In genomic region chr19:10403137-10404021, GRCh38 we compare ENCODE assay signal across 1 cellular context.
TF ChIP-seq lines count a peak whose summit lies in the region.

Gene CDC37, minus strand, starts transcription at chr19:10403542. Its CDS starts 63 bp downstream, at chr19:10403479.

TF ChIP-seq in HepG2, 621 proteins besides CTCF, POLR2A, EP300 and RAD21 (continued from another document and continues in another):
- TF ChIP-seq SNAI1 (CRISPR knock-in tag; IDR thresholded peaks at IDR 0.05; ENCODE audit: borderline replicate concordance) (0 out of 2 replicates have a peak, but pooled peaks have one; percentile 27), ZNF260 (CRISPR knock-in tag; IDR thresholded peaks at IDR 0.05; ENCODE audit: borderline replicate concordance, low read depth) (no peak), ZNF484 (CRISPR knock-in tag; IDR thresholded peaks at IDR 0.05; ENCODE audit: borderline replicate concordance, low read depth) (0 out of 2 replicates have a peak, but pooled peaks have one; percentile 39), PAF1 (CRISPR knock-in tag; IDR thresholded peaks at IDR 0.05) (no peak), ZNF660 (CRISPR knock-in tag; IDR thresholded peaks at IDR 0.05; ENCODE audit: borderline replicate concordance, low read depth) (no peak), ZC3H13 (CRISPR knock-in tag; IDR thresholded peaks at IDR 0.05) (no peak), TRIM24 (CRISPR knock-in tag; IDR thresholded peaks at IDR 0.05) (no peak), HINFP (CRISPR knock-in tag; IDR thresholded peaks at IDR 0.05; ENCODE audit: low read depth) (no peak), RNF219 (CRISPR knock-in tag; IDR thresholded peaks at IDR 0.05) (no peak), BHLHE40 (IDR thresholded peaks at IDR 0.05; ENCODE audit: low read length) (no peak), ELF1 (CRISPR knock-in tag; IDR thresholded peaks at IDR 0.05) (peak; percentile 80), MIER3 (CRISPR knock-in tag; IDR thresholded peaks at IDR 0.05; ENCODE audit: borderline replicate concordance) (no peak; the same call in 1 of the 2 replicates), KDM5B (CRISPR knock-in tag; IDR thresholded peaks at IDR 0.05; ENCODE audit: borderline replicate concordance) (peak; percentile 47; the same call in 1 of the 2 replicates), NR2F2 (IDR thresholded peaks at IDR 0.05; ENCODE audit: borderline replicate concordance, low read depth) (no peak; the same call in 1 of the 2 replicates), MED1 (CRISPR knock-in tag; IDR thresholded peaks at IDR 0.05) (peak; percentile 57), PHF20 (CRISPR knock-in tag; IDR thresholded peaks at IDR 0.05) (peak; percentile 82), HOXA7 (CRISPR knock-in tag; IDR thresholded peaks at IDR 0.05) (no peak), MEIS1 (CRISPR knock-in tag; IDR thresholded peaks at IDR 0.05; ENCODE audit: borderline replicate concordance) (peak; percentile 68; the same call in 1 of the 2 replicates), RFXANK (CRISPR knock-in tag; IDR thresholded peaks at IDR 0.05) (no peak), SETDB1 (CRISPR knock-in tag; IDR thresholded peaks at IDR 0.05; ENCODE audit: borderline replicate concordance) (no peak), MXI1 (IDR thresholded peaks at IDR 0.05; ENCODE audit: borderline replicate concordance, low read depth, low read length) (peak; percentile 90; the same call in 2 of the 3 replicates), FOXP1 (IDR thresholded peaks at IDR 0.05) (no peak), FOXP1 (CRISPR knock-in tag; IDR thresholded peaks at IDR 0.05) (no peak), ZNF773 (CRISPR knock-in tag; IDR thresholded peaks at IDR 0.05; ENCODE audit: borderline replicate concordance) (peak; percentile 47; the same call in 1 of the 2 replicates), GABPA (IDR thresholded peaks at IDR 0.05; ENCODE audit: low read depth, low read length) (peak; percentile 95), GABPA (CRISPR knock-in tag; IDR thresholded peaks at IDR 0.05; ENCODE audit: low read depth) (peak; percentile 94), NFIB (CRISPR knock-in tag; IDR thresholded peaks at IDR 0.05; ENCODE audit: borderline replicate concordance) (no peak), ZNF710 (CRISPR knock-in tag; IDR thresholded peaks at IDR 0.05; ENCODE audit: borderline replicate concordance) (0 out of 2 replicates have a peak, but pooled peaks have one; percentile 35), FOSL1 (CRISPR knock-in tag; IDR thresholded peaks at IDR 0.05; ENCODE audit: borderline replicate concordance) (no peak), MYNN (CRISPR knock-in tag; IDR thresholded peaks at IDR 0.05; ENCODE audit: low read depth) (0 out of 2 replicates have a peak, but pooled peaks have one; percentile 64), CBX1 (IDR thresholded peaks at IDR 0.05; ENCODE audit: low read depth) (no peak), TRIM22 (IDR thresholded peaks at IDR 0.05) (no peak), ZNF34 (CRISPR knock-in tag; IDR thresholded peaks at IDR 0.05; ENCODE audit: borderline replicate concordance) (no peak), ZBTB7A (CRISPR knock-in tag; IDR thresholded peaks at IDR 0.05) (no peak), HHEX (CRISPR knock-in tag; IDR thresholded peaks at IDR 0.05) (no peak), HNRNPH1 (optimal IDR thresholded peaks at IDR 0.05; ENCODE audit: low read depth, low read length) (no peak)
- TF ChIP-seq, protein P1, sequence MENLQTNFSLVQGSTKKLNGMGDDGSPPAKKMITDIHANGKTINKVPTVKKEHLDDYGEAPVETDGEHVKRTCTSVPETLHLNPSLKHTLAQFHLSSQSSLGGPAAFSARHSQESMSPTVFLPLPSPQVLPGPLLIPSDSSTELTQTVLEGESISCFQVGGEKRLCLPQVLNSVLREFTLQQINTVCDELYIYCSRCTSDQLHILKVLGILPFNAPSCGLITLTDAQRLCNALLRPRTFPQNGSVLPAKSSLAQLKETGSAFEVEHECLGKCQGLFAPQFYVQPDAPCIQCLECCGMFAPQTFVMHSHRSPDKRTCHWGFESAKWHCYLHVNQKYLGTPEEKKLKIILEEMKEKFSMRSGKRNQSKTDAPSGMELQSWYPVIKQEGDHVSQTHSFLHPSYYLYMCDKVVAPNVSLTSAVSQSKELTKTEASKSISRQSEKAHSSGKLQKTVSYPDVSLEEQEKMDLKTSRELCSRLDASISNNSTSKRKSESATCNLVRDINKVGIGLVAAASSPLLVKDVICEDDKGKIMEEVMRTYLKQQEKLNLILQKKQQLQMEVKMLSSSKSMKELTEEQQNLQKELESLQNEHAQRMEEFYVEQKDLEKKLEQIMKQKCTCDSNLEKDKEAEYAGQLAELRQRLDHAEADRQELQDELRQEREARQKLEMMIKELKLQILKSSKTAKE (CRISPR knock-in tag; IDR thresholded peaks at IDR 0.05; ENCODE audit: borderline replicate concordance), result no peak
- TF ChIP-seq, protein P2, sequence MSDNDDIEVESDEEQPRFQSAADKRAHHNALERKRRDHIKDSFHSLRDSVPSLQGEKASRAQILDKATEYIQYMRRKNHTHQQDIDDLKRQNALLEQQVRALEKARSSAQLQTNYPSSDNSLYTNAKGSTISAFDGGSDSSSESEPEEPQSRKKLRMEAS (IDR thresholded peaks at IDR 0.05), result peak; percentile 64
- TF ChIP-seq, protein P3, sequence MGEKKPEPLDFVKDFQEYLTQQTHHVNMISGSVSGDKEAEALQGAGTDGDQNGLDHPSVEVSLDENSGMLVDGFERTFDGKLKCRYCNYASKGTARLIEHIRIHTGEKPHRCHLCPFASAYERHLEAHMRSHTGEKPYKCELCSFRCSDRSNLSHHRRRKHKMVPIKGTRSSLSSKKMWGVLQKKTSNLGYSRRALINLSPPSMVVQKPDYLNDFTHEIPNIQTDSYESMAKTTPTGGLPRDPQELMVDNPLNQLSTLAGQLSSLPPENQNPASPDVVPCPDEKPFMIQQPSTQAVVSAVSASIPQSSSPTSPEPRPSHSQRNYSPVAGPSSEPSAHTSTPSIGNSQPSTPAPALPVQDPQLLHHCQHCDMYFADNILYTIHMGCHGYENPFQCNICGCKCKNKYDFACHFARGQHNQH (CRISPR knock-in tag; IDR thresholded peaks at IDR 0.05), result 0 out of 2 replicates have a peak, but pooled peaks have one; percentile 33
- TF ChIP-seq, protein P4, sequence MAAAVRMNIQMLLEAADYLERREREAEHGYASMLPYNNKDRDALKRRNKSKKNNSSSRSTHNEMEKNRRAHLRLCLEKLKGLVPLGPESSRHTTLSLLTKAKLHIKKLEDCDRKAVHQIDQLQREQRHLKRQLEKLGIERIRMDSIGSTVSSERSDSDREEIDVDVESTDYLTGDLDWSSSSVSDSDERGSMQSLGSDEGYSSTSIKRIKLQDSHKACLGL (CRISPR knock-in tag; IDR thresholded peaks at IDR 0.05), result peak; percentile 53
- TF ChIP-seq, protein P5, sequence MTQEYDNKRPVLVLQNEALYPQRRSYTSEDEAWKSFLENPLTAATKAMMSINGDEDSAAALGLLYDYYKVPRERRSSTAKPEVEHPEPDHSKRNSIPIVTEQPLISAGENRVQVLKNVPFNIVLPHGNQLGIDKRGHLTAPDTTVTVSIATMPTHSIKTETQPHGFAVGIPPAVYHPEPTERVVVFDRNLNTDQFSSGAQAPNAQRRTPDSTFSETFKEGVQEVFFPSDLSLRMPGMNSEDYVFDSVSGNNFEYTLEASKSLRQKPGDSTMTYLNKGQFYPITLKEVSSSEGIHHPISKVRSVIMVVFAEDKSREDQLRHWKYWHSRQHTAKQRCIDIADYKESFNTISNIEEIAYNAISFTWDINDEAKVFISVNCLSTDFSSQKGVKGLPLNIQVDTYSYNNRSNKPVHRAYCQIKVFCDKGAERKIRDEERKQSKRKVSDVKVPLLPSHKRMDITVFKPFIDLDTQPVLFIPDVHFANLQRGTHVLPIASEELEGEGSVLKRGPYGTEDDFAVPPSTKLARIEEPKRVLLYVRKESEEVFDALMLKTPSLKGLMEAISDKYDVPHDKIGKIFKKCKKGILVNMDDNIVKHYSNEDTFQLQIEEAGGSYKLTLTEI (CRISPR knock-in tag; conservative IDR thresholded peaks at IDR 0.05), result no peak
- TF ChIP-seq, protein P6, sequence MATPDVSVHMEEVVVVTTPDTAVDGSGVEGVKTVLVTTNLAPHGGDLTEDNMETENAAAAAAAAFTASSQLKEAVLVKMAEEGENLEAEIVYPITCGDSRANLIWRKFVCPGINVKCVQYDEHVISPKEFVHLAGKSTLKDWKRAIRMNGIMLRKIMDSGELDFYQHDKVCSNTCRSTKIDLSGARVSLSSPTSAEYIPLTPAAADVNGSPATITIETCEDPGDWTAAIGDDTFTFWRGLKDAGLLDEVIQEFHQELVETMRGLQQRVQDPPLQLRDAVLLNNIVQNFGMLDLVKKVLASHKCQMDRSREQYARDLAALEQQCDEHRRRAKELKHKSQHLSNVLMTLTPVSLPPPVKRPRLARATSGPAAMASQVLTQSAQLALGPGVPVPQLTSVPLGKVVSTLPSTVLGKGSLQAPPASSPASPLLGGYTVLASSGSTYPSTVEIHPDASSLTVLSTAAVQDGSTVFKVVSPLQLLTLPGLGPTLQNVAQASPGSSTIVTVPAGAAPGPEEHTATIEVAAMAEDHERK (CRISPR knock-in tag; IDR thresholded peaks at IDR 0.05; ENCODE audit: low read depth), result peak; percentile 9; the same call in 1 of the 2 replicates
- TF ChIP-seq, protein P7, sequence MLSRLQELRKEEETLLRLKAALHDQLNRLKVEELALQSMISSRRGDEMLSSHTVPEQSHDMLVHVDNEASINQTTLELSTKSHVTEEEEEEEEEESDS (CRISPR knock-in tag; IDR thresholded peaks at IDR 0.05; ENCODE audit: borderline replicate concordance), result no peak
